ENCODE assay signal across 14 cellular contexts in genomic region chr3:71893120-71893519, GRCh38.
"Had no signal": no experiment of that assay in that cellular context is flagged by ENCODE, and none has a peak within 500 bp of the region (broad histone marks: within the 10 kb centered on the region; RNA-seq: fewer than 3 reads in every experiment).

No MANE protein-coding gene starts in this region.

- H3K27ac Mint-ChIP-seq: activated naive CD8-positive, alpha-beta T cell treated with anti-CD3 and anti-CD28 coated beads for 36 hours; activated T-cell treated with anti-CD3 and anti-CD28 coated beads, Interleukin-2, amount 50 U/mL, for 24 hours; nephron progenitor cell; T-helper 17 cell had no signal

- H3K4me3 ChIP-seq: pancreas, smooth muscle cell, thyroid gland had no signal

- H3K36me3 Mint-ChIP-seq: activated naive CD8-positive, alpha-beta T cell treated with anti-CD3 and anti-CD28 coated beads for 36 hours had no signal

- H3K36me3 ChIP-seq: pancreas, thyroid gland had no signal

- H3K4me3 Mint-ChIP-seq: activated naive CD8-positive, alpha-beta T cell treated with anti-CD3 and anti-CD28 coated beads for 36 hours; activated T-cell treated with anti-CD3 and anti-CD28 coated beads, Interleukin-2, amount 50 U/mL, for 24 hours; nephron progenitor cell; T-helper 17 cell had no signal

- H3K9me3 ChIP-seq: pancreas, thyroid gland had no signal

- H3K4me1 ChIP-seq: pancreas had no signal

- H3K9me3 Mint-ChIP-seq: activated naive CD8-positive, alpha-beta T cell treated with anti-CD3 and anti-CD28 coated beads for 36 hours; activated T-cell treated with anti-CD3 and anti-CD28 coated beads, Interleukin-2, amount 50 U/mL, for 24 hours; nephron progenitor cell had no signal

- ATAC-seq: esophagus mucosa, T-helper 17 cell had no signal

- H3K4me1 Mint-ChIP-seq: activated naive CD8-positive, alpha-beta T cell treated with anti-CD3 and anti-CD28 coated beads for 36 hours; nephron progenitor cell had no signal

- DNase-seq: activated CD4-positive, alpha-beta T cell treated with anti-CD3 and anti-CD28 coated beads, Interleukin-2, amount 50 U/mL, for 1 hour; activated CD4-positive, CD25-positive, alpha-beta regulatory T cell; activated effector memory CD4-positive, alpha-beta T cell treated with anti-CD3 and anti-CD28 coated beads, Interleukin-2, amount 50 U/mL, for 16 hours; activated naive CD8-positive, alpha-beta T cell treated with anti-CD3 and anti-CD28 coated beads for 36 hours; activated T-cell treated with anti-CD3 and anti-CD28 coated beads, Interleukin-2, amount 50 U/mL, for 24 hours; nephron progenitor cell; pancreas; retina; T-helper 17 cell; thyroid gland had no signal

- FAIRE-seq: endometrium, pancreas, urothelium cell line had no signal

- H3K27ac ChIP-seq: pancreas, thyroid gland had no signal

- H3K27me3 ChIP-seq: pancreas, thyroid gland had no signal

- H3K4me2 ChIP-seq: smooth muscle cell had no signal
